ENCODE assay signal across 26 cellular contexts in genomic region chr20:34990661-34991214, GRCh38. TPM values are rescaled to one million over a fixed set of nuclear protein-coding genes. Genes with fewer than 3 reads are reported as not detected.
DNase-seq lines count a peak whose midpoint lies in the region; ATAC-seq and TF ChIP-seq lines count a peak whose summit lies in the region.
"Had no signal": no experiment of that assay in that cellular context is flagged by ENCODE, and none has a peak within 500 bp of the region (broad histone marks: within the 10 kb centered on the region; RNA-seq: fewer than 3 reads in every experiment).

No MANE protein-coding gene starts in this region.

- H3K27me3 Mint-ChIP-seq in brain (peaks cover under 1% of the 10 kb centered on the region), neural progenitor cell (ENCODE audit: insufficient read depth, low read depth) (peaks cover 5% of the 10 kb centered on the region)
- H3K27me3 Mint-ChIP-seq in stimulated activated naive B cell treated with anti-CD40 and anti-IgM and Interleukin-4, amounts not matched to agents 10 μg/mL and 1 μg/mL and 100 μg/mL, for 72 hours, result peaks cover 0 to 3% of the 10 kb centered on the region in 2 donors
- H3K27me3 Mint-ChIP-seq: CD8-positive, alpha-beta memory T cell had no signal

- H4K20me1 ChIP-seq in neural progenitor cell (ENCODE audit: low read depth), result no peaks in the 10 kb centered on the region

- H3K79me2 ChIP-seq in neural progenitor cell (ENCODE audit: low read depth), result no peaks in the 10 kb centered on the region

- no peaks in the 10 kb centered on the region for H3K27me3 ChIP-seq in neural progenitor cell
- H3K27me3 ChIP-seq: Peyer's patch, SJCRH30 had no signal

- no peak for TF ChIP-seq CTCF in brain (conservative IDR thresholded peaks at IDR 0.05)
- TF ChIP-seq CTCF in neural progenitor cell (IDR thresholded peaks at IDR 0.05), result no peak

- no peak overlapping the region for H2AFZ ChIP-seq in neural progenitor cell (replicated peaks)

- ATAC-seq in activated naive CD4-positive, alpha-beta T cell treated with anti-CD3 and anti-CD28 coated beads, Interleukin-2, amount 50 U/mL, for 72 hours, result no peak
- no peak for ATAC-seq in stimulated activated naive B cell treated with anti-CD40 and anti-IgM and Interleukin-4, amounts not matched to agents 10 μg/mL and 1 μg/mL and 100 μg/mL, for 72 hours (replicated peaks)
- ATAC-seq: HCT116 had no signal

- H3K36me3 ChIP-seq in neural progenitor cell, result no peaks in the 10 kb centered on the region

- no peaks in the 10 kb centered on the region for H3K36me3 Mint-ChIP-seq in activated naive CD4-positive, alpha-beta T cell treated with anti-CD3 and anti-CD28 coated beads, Interleukin-2, amount 50 U/mL, for 72 hours
- H3K36me3 Mint-ChIP-seq in brain (peaks cover 20% of the 10 kb centered on the region), neural progenitor cell (peaks cover 3% of the 10 kb centered on the region)
- peaks cover 23 to 29% of the 10 kb centered on the region in 2 donors for H3K36me3 Mint-ChIP-seq in stimulated activated naive B cell treated with anti-CD40 and anti-IgM and Interleukin-4, amounts not matched to agents 10 μg/mL and 1 μg/mL and 100 μg/mL, for 72 hours

- peak overlapping the region; percentile 4 to 88 for H3K27ac Mint-ChIP-seq in activated naive CD4-positive, alpha-beta T cell treated with anti-CD3 and anti-CD28 coated beads, Interleukin-2, amount 50 U/mL, for 72 hours
- H3K27ac Mint-ChIP-seq in brain, result peak overlapping the region in 3 of 5 experiments; percentile 19 to 75 (median 42)
- H3K27ac Mint-ChIP-seq in neural progenitor cell, result peak overlapping the region; percentile 65
- H3K27ac Mint-ChIP-seq in stimulated activated naive B cell treated with anti-CD40 and anti-IgM and Interleukin-4, amounts not matched to agents 10 μg/mL and 1 μg/mL and 100 μg/mL, for 72 hours, result peak overlapping the region; percentile 26

- no peak overlapping the region for H3K9ac ChIP-seq in neural progenitor cell

- H3F3A ChIP-seq in neural progenitor cell (ENCODE audit: low read depth), result no peaks in the 10 kb centered on the region

- no peak overlapping the region for H3K4me3 Mint-ChIP-seq in brain
- H3K4me3 Mint-ChIP-seq in neural progenitor cell, result no peak overlapping the region
- no peak overlapping the region for H3K4me3 Mint-ChIP-seq in stimulated activated naive B cell treated with anti-CD40 and anti-IgM and Interleukin-4, amounts not matched to agents 10 μg/mL and 1 μg/mL and 100 μg/mL, for 72 hours
- H3K4me3 Mint-ChIP-seq: CD8-positive, alpha-beta memory T cell had no signal

- DNase-seq in activated naive CD4-positive, alpha-beta T cell treated with anti-CD3 and anti-CD28 coated beads, Interleukin-2, amount 50 U/mL, for 72 hours (ENCODE audit: low spot score in 2 of 2), result no peak
- no peak for DNase-seq in activated naive CD4-positive, alpha-beta T cell treated with anti-CD3 and anti-CD28 coated beads, Interleukin-2, amount 50 U/mL, for 16 hours
- DNase-seq in neural progenitor cell (ENCODE audit: low spot score) (no peak), GM19238 (ENCODE audit: insufficient read length, low spot score) (no peak), HuH-7 (ENCODE audit: low spot score) (no peak), NCI-H2081 treated with DMSO at 0.1 percent for 48 hours (lab: John Stamatoyannopoulos, UW) (no peak)
- no peak for DNase-seq in stimulated activated naive B cell treated with anti-CD40 and anti-IgM and Interleukin-4, amounts not matched to agents 10 μg/mL and 1 μg/mL and 100 μg/mL, for 72 hours
- DNase-seq: AML-193; CD8-positive, alpha-beta memory T cell; DMS53; GDM1; IMR-90; MV-4-11; NCI-H1105 treated with DMSO at 0.1 percent for 48 hours; NCI-H2029 treated with DMSO at 0.1 percent for 48 hours; NCI-H2171; NCI-H345; NCI-H524; NCI-H82; Peyer's patch; SJCRH30 had no signal

- no peak overlapping the region for H3K27ac ChIP-seq in neural progenitor cell
- H3K27ac ChIP-seq: C4-2B, Peyer's patch, SJCRH30 had no signal

- H3K4me1 ChIP-seq in neural progenitor cell, result no peaks in the 10 kb centered on the region
- H3K4me1 ChIP-seq: SJCRH30 had no signal

- no peaks in the 10 kb centered on the region for H3K9me3 Mint-ChIP-seq in activated naive CD4-positive, alpha-beta T cell treated with anti-CD3 and anti-CD28 coated beads, Interleukin-2, amount 50 U/mL, for 72 hours
- H3K9me3 Mint-ChIP-seq in brain (no peaks in the 10 kb centered on the region), neural progenitor cell (no peaks in the 10 kb centered on the region)
- no peaks in the 10 kb centered on the region for H3K9me3 Mint-ChIP-seq in stimulated activated naive B cell treated with anti-CD40 and anti-IgM and Interleukin-4, amounts not matched to agents 10 μg/mL and 1 μg/mL and 100 μg/mL, for 72 hours
- H3K9me3 Mint-ChIP-seq: CD8-positive, alpha-beta memory T cell had no signal

- no peak overlapping the region for H3K4me3 ChIP-seq in neural progenitor cell
- H3K4me3 ChIP-seq: Peyer's patch, SJCRH30 had no signal

- H3K4me2 ChIP-seq in neural progenitor cell, result no peak overlapping the region

- no peaks in the 10 kb centered on the region for H3K9me3 ChIP-seq in neural progenitor cell (ENCODE audit: low read depth)
- H3K9me3 ChIP-seq: Peyer's patch, SJCRH30 had no signal

- peaks cover 14% of the 10 kb centered on the region for H3K4me1 Mint-ChIP-seq in brain
- peaks cover 5% of the 10 kb centered on the region for H3K4me1 Mint-ChIP-seq in neural progenitor cell
- H3K4me1 Mint-ChIP-seq in stimulated activated naive B cell treated with anti-CD40 and anti-IgM and Interleukin-4, amounts not matched to agents 10 μg/mL and 1 μg/mL and 100 μg/mL, for 72 hours, result peaks cover 0 to 3% of the 10 kb centered on the region in 2 donors
- H3K4me1 Mint-ChIP-seq: CD8-positive, alpha-beta memory T cell had no signal

RNA-seq across cellular contexts. Expression of gene MYH7B, which starts 35.1 kb away (rescaled TPM):
- total RNA-seq in activated naive CD4-positive, alpha-beta T cell treated with anti-CD3 and anti-CD28 coated beads, Interleukin-2, amount 50 U/mL, for 72 hours, result under 1 TPM in 1 of 2 donors, not detected in 1; 0.70 TPM
- 6.3 TPM for polyA plus RNA-seq in brain (ENCODE audit: insufficient read depth, low read depth, low replicate concordance)
- 0.03 TPM in 1 of 2 replicates, not detected in the other for total RNA-seq in neural progenitor cell (ENCODE audit: low replicate concordance)
- total RNA-seq: A172, HT1080, IMR-90 had no signal

RNA-seq across cellular contexts. Expression of gene GSS, which starts 35.1 kb away (rescaled TPM):
- 10 to 100 TPM; 59.7 to 74.2 TPM for total RNA-seq in activated naive CD4-positive, alpha-beta T cell treated with anti-CD3 and anti-CD28 coated beads, Interleukin-2, amount 50 U/mL, for 72 hours
- polyA plus RNA-seq in brain (ENCODE audit: insufficient read depth, low read depth, low replicate concordance), result 107 TPM
- 63.9 and 96.4 TPM in 2 replicates for total RNA-seq in neural progenitor cell (ENCODE audit: low replicate concordance)
